In genomic region chr22:22408731-22409696, GRCh38 we compare ENCODE assay signal across 8 cellular contexts.
DNase-seq lines count a peak whose midpoint lies in the region; ATAC-seq and TF ChIP-seq lines count a peak whose summit lies in the region.

No MANE protein-coding gene starts in this region.

- no peaks in the 10 kb centered on the region for H3K36me3 ChIP-seq in BLaER1
- 0 out of 2 replicates have a peak, but pooled peaks cover 4% of the 10 kb centered on the region for H3K36me3 ChIP-seq in OCI-LY1 (ENCODE audit: insufficient read depth, low read length)
- H3K36me3 ChIP-seq in neural progenitor cell: no peaks in the 10 kb centered on the region

- no peaks in the 10 kb centered on the region for H3K79me2 ChIP-seq in OCI-LY1 (ENCODE audit: insufficient read depth, low read length)
- no peaks in the 10 kb centered on the region for H3K79me2 ChIP-seq in neural progenitor cell (ENCODE audit: low read depth)

- intact Hi-C loops in dorsolateral prefrontal cortex (cut with DNase I): loop anchor here in 1 of 2 donors (5.0 kb wide), 1 partner anchor 47 kb away; no protein-coding TSS in a partner anchor

- no peaks in the 10 kb centered on the region for H3K9me2 ChIP-seq in OCI-LY1 (ENCODE audit: low read depth, low read length)

- H3F3A ChIP-seq in OCI-LY1 (ENCODE audit: insufficient read depth, low read length) (no peaks in the 10 kb centered on the region), neural progenitor cell (ENCODE audit: low read depth) (no peaks in the 10 kb centered on the region)

- peaks cover 5% of the 10 kb centered on the region for H3K27me3 Mint-ChIP-seq in neural progenitor cell (ENCODE audit: insufficient read depth, low read depth)

- H3K27me3 ChIP-seq in BLaER1: peaks cover 9% of the 10 kb centered on the region; the same call in 1 of the 2 replicates
- H3K27me3 ChIP-seq in OCI-LY1 (ENCODE audit: insufficient read depth, low read length): no peaks in the 10 kb centered on the region; the same call in 1 of the 2 replicates
- peaks cover 0 to 38% (median 3%) of the 10 kb centered on the region in 45 donors for H3K27me3 ChIP-seq in dorsolateral prefrontal cortex
- H3K27me3 ChIP-seq in neural progenitor cell: peaks cover 100% of the 10 kb centered on the region

- H3K4me1 ChIP-seq in BLaER1: peaks cover 55% of the 10 kb centered on the region
- peaks cover 39% of the 10 kb centered on the region for H3K4me1 ChIP-seq in OCI-LY1 (ENCODE audit: insufficient read depth, low read length, severe bottlenecking)
- no peaks in the 10 kb centered on the region for H3K4me1 ChIP-seq in neural progenitor cell

- H3K27ac ChIP-seq in BLaER1 (peak overlapping the region; percentile 76), OCI-LY1 (ENCODE audit: low read depth, low read length, poor library complexity, severe bottlenecking) (no peak overlapping the region), dorsolateral prefrontal cortex (no peak overlapping the region), neural progenitor cell (no peak overlapping the region)

- no peak overlapping the region for H3K27ac Mint-ChIP-seq in neural progenitor cell

- H3K4me3 ChIP-seq in BLaER1 (peak overlapping the region; percentile 51), OCI-LY1 (ENCODE audit: low read depth, low read length, poor library complexity, severe bottlenecking) (no peak overlapping the region), dorsolateral prefrontal cortex (no peak overlapping the region), neural progenitor cell (no peak overlapping the region)

- no peak overlapping the region for H3K4me3 Mint-ChIP-seq in neural progenitor cell

- H3K9me3 ChIP-seq in BLaER1 (peaks cover 11% of the 10 kb centered on the region), OCI-LY1 (ENCODE audit: low read length) (peaks cover 14% of the 10 kb centered on the region), neural progenitor cell (ENCODE audit: low read depth) (no peaks in the 10 kb centered on the region)

- H3K36me3 Mint-ChIP-seq in neural progenitor cell: no peaks in the 10 kb centered on the region

- H2AFZ ChIP-seq in OCI-LY1 (ENCODE audit: low read length) (no peak overlapping the region), neural progenitor cell (replicated peaks) (no peak overlapping the region)

- peak overlapping the region; percentile 93 for H3K4me2 ChIP-seq in BLaER1
- peak overlapping the region; percentile 12; the same call in 1 of the 2 replicates for H3K4me2 ChIP-seq in OCI-LY1 (ENCODE audit: low read length)
- no peak overlapping the region for H3K4me2 ChIP-seq in neural progenitor cell

- H3K4me1 Mint-ChIP-seq in neural progenitor cell: no peaks in the 10 kb centered on the region

- peak; percentile 29 for DNase-seq in GM19240 (ENCODE audit: insufficient read length, low spot score)
- DNase-seq in dorsolateral prefrontal cortex: no peak
- DNase-seq in neural progenitor cell (ENCODE audit: low spot score): peak; percentile 63
- no peak for DNase-seq in cerebellar nuclear complex (lab: John Stamatoyannopoulos, UW)
- no peak for DNase-seq in activated effector memory CD4-positive, alpha-beta T cell treated with Interleukin-2 at 50 U/mL for 16 hours

- H3K9ac ChIP-seq in BLaER1 (0 out of 2 replicates have a peak overlapping the region, but pooled peaks have one; percentile 16), OCI-LY1 (ENCODE audit: low read length) (no peak overlapping the region; the same call in 1 of the 2 replicates), neural progenitor cell (no peak overlapping the region)

- H4K20me1 ChIP-seq in BLaER1 (peaks cover 14% of the 10 kb centered on the region; the same call in 1 of the 2 replicates), OCI-LY1 (ENCODE audit: insufficient read depth, low read length) (no peaks in the 10 kb centered on the region), neural progenitor cell (ENCODE audit: low read depth) (no peaks in the 10 kb centered on the region)

- H3K9me3 Mint-ChIP-seq in neural progenitor cell: peaks cover 12% of the 10 kb centered on the region

- TF ChIP-seq CTCF in OCI-LY1 (IDR thresholded peaks at IDR 0.05; ENCODE audit: low read length): peak; percentile 72
- TF ChIP-seq CTCF in dorsolateral prefrontal cortex (IDR thresholded peaks at IDR 0.05 in 54 of 56, conservative IDR thresholded peaks at IDR 0.05 in 2 of 56; ENCODE audit: low read depth in 1 of 56, partially characterized antibody in 56 of 56): peak in 44 of 56 donors; percentile 10 to 59 (median 40)
- peak; percentile 66 for TF ChIP-seq CTCF in neural progenitor cell (IDR thresholded peaks at IDR 0.05)

- ATAC-seq in GM21723 (IDR thresholded peaks at IDR 0.05; ENCODE audit: unreplicated experiment): no peak

Comparison
In these comparisons a context has a peak if more than half of its experiments do, and no peak if none do; other contexts are left out.
1. DNase-seq: peak in GM19240 (single experiment) and neural progenitor cell (single experiment); none in dorsolateral prefrontal cortex (0 of 10), cerebellar nuclear complex (0 of 2) and activated effector memory CD4-positive, alpha-beta T cell treated with Interleukin-2 at 50 U/mL for 16 hours (single experiment).
2. Peak in every context shown above with its lines, with median percentiles within 50 percentile points of each other: CTCF ChIP-seq.